Comparison of ENCODE assay signal across 1 cellular context in the genomic region with DNA sequence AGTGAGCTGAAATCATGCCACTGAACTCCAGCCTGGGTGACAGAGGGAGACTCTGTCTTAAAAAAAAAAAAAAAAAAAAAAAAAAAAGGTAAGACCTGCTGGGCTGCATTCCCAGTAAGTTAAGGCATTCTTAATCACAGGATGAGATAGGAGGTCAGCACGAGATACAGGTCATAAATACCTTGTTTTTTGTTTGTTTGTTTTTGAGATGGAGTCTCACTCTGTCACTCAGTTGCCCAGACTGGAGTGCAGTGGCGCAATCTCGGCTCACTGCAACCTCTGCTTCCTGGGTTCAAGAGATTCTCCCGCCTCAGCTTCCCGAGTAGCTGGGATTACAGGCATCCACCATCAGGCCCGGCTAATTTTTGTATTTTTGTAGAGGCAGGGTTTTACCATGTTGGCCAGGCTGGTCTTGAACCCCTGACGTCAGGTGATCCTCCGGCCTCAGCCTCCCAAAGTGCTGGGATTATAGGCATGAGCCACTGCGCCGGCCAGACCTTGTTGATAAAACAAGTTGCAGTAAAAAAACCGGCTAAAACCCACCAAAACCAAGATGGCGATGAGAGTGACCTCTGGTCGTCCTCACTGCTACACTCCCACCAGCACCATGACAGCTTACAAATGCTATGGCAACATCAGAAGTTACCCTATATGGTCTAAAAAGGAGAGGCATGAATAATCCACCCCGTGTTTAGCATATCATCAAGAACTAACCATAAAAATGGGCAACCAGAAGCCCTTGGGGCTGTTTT. TPM values are rescaled to one million over a fixed set of nuclear protein-coding genes. Genes with fewer than 3 reads are reported as not detected.
"Had no signal": no experiment of that assay in that cellular context is flagged by ENCODE, and none has a peak within 500 bp of the region (broad histone marks: within the 10 kb centered on the region; RNA-seq: fewer than 3 reads in every experiment).

No MANE protein-coding gene starts in this region.

RNA-seq across cellular contexts. Expression of gene TYRO3, which starts 27.7 kb away (rescaled TPM):
- polyA plus RNA-seq: naive thymus-derived CD8-positive, alpha-beta T cell had no signal
